ENCODE assay signal across 8 cellular contexts in the genomic region with DNA sequence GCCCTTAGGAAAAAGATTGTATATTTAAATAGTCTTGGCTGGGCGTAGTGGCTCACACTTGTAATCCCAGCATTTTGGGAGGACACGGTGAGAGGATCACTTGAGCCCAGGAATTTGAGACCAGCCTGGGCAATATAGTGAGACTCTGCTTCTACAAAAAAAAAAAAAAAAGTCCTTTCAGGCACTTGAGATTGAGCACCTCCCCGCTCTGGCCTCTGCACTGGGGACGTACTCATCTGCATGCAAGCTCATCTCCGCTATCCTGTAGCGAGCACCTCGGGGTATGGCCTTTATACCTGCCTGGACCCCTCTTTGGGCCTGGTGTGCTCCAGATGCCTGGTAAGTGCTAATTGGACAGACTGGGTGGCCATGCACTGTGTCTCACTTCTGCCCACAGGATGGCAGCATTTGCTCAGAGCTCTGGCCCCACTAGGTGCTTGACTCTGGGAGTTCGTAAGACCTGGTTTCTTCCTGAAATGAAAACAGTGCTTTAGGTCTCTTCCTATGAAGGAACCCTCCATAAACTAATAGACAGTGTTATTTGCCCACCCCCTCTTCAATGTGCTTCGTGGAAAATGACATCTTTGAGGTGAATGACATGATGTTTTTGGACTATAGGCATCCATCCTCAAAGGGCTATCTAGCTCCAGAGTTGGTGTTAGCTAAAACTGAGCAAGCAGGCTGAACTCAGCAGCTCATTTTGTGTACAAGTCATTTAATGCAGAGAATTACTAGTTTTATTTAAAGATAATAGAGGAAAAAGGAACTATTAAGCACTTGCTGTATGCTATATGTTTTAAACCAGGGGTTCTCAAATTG.
A peak's percentile ranks its signal among the peaks of the same experiment; 100 is the strongest.
DNase-seq lines count a peak whose midpoint lies in the region; ATAC-seq and TF ChIP-seq lines count a peak whose summit lies in the region.

No MANE protein-coding gene starts in this region.

- no peak overlapping the region for H3K4me3 ChIP-seq in kidney epithelial cell (ENCODE audit: low read depth, low read length)

- peak; percentile 78 for TF ChIP-seq CTCF in kidney epithelial cell (IDR thresholded peaks at IDR 0.05; ENCODE audit: insufficient read depth, low read length, poor library complexity, severe bottlenecking)

- peak; percentile 56 for ATAC-seq in HG02571 (IDR thresholded peaks at IDR 0.05; ENCODE audit: unreplicated experiment)

- no peaks in the 10 kb centered on the region for H3K27me3 ChIP-seq in kidney epithelial cell (ENCODE audit: control insufficient read depth, insufficient read depth, low read length)

- H3K36me3 ChIP-seq in kidney epithelial cell (ENCODE audit: control insufficient read depth, insufficient read depth, low read length): no peaks in the 10 kb centered on the region

- no peak overlapping the region for H3K27ac ChIP-seq in caudate nucleus (ENCODE audit: low read depth, low read length)

- peak; percentile 83 for DNase-seq in COLO829 (ENCODE audit: low spot score)
- DNase-seq in NCI-H2227 (lab: John Stamatoyannopoulos, UW; ENCODE audit: unreplicated experiment): peak; percentile 85
- peak; percentile 39 for DNase-seq in activated CD4-positive, CD25-positive, alpha-beta regulatory T cell treated with anti-CD3 and anti-CD28 coated beads, Interleukin-2, amount 50 U/mL, for 16 hours (ENCODE audit: low read depth, low spot score)
- peak in 57 of 61 donors; percentile 5 to 90 (median 49) for DNase-seq in caudate nucleus (lab: John Stamatoyannopoulos, UW)
- peak; percentile 26 for DNase-seq in kidney epithelial cell (ENCODE audit: low read depth)
- DNase-seq in stimulated activated CD4-positive, alpha-beta T cell treated with anti-CD3 and anti-CD28 coated beads, Interleukin-2, amount 100 ng/mL, for 24 hours: peak; percentile 76
- DNase-seq in cerebellar nuclear complex (lab: John Stamatoyannopoulos, UW): no peak

Comparison
In these comparisons a context has a peak if more than half of its experiments do, and no peak if none do; other contexts are left out.
1. DNase-seq: peak in COLO829 (single experiment), NCI-H2227 (single experiment), activated CD4-positive, CD25-positive, alpha-beta regulatory T cell treated with anti-CD3 and anti-CD28 coated beads, Interleukin-2, amount 50 U/mL, for 16 hours (single experiment), caudate nucleus (57 of 61), kidney epithelial cell (single experiment) and stimulated activated CD4-positive, alpha-beta T cell treated with anti-CD3 and anti-CD28 coated beads, Interleukin-2, amount 100 ng/mL, for 24 hours (2 of 2); none in cerebellar nuclear complex (0 of 2).